ENCODE assay signal across 1 cellular context in the genomic region with DNA sequence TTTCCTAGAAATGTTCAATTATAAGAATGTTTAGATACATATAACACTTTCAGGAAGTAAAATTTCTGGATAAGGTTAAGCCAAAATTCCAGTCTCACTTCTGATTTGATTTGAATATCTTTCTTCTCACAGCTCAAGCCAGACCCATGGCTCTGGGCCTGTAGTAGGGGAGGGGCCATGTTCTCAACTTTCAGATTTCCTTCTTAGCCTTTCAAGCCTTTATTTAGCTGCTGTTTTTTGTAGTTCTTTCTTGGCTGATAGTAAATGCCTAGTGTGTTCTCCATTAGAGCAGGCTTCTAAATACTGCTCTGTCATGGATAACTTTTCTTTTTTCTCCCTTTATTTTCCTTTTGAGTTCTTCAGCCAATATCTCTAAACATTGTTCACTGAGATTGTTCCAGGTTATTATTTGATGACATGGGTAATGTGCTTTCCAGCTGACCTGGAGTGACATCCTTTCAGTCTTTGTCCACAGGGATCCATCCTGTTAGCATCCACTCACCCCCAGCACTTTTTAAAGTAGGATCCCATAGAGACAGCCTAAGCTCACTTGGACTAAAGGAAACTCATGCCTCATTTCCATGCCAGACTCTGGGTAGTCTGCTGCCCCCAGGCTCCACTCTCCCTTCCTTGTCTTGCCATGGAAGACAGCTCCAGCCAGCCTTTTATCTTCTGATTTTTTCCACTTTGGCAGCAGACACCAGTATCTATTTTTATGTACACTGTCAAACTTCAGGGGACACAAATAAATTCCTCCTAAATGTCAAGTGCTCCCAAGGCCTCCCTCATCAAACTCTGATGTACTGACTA.
TF ChIP-seq lines count a peak whose summit lies in the region.

No MANE protein-coding gene starts in this region.

TF ChIP-seq in GM23338, 12 proteins besides CTCF, POLR2A, EP300 and RAD21:
- TF ChIP-seq, protein P1, sequence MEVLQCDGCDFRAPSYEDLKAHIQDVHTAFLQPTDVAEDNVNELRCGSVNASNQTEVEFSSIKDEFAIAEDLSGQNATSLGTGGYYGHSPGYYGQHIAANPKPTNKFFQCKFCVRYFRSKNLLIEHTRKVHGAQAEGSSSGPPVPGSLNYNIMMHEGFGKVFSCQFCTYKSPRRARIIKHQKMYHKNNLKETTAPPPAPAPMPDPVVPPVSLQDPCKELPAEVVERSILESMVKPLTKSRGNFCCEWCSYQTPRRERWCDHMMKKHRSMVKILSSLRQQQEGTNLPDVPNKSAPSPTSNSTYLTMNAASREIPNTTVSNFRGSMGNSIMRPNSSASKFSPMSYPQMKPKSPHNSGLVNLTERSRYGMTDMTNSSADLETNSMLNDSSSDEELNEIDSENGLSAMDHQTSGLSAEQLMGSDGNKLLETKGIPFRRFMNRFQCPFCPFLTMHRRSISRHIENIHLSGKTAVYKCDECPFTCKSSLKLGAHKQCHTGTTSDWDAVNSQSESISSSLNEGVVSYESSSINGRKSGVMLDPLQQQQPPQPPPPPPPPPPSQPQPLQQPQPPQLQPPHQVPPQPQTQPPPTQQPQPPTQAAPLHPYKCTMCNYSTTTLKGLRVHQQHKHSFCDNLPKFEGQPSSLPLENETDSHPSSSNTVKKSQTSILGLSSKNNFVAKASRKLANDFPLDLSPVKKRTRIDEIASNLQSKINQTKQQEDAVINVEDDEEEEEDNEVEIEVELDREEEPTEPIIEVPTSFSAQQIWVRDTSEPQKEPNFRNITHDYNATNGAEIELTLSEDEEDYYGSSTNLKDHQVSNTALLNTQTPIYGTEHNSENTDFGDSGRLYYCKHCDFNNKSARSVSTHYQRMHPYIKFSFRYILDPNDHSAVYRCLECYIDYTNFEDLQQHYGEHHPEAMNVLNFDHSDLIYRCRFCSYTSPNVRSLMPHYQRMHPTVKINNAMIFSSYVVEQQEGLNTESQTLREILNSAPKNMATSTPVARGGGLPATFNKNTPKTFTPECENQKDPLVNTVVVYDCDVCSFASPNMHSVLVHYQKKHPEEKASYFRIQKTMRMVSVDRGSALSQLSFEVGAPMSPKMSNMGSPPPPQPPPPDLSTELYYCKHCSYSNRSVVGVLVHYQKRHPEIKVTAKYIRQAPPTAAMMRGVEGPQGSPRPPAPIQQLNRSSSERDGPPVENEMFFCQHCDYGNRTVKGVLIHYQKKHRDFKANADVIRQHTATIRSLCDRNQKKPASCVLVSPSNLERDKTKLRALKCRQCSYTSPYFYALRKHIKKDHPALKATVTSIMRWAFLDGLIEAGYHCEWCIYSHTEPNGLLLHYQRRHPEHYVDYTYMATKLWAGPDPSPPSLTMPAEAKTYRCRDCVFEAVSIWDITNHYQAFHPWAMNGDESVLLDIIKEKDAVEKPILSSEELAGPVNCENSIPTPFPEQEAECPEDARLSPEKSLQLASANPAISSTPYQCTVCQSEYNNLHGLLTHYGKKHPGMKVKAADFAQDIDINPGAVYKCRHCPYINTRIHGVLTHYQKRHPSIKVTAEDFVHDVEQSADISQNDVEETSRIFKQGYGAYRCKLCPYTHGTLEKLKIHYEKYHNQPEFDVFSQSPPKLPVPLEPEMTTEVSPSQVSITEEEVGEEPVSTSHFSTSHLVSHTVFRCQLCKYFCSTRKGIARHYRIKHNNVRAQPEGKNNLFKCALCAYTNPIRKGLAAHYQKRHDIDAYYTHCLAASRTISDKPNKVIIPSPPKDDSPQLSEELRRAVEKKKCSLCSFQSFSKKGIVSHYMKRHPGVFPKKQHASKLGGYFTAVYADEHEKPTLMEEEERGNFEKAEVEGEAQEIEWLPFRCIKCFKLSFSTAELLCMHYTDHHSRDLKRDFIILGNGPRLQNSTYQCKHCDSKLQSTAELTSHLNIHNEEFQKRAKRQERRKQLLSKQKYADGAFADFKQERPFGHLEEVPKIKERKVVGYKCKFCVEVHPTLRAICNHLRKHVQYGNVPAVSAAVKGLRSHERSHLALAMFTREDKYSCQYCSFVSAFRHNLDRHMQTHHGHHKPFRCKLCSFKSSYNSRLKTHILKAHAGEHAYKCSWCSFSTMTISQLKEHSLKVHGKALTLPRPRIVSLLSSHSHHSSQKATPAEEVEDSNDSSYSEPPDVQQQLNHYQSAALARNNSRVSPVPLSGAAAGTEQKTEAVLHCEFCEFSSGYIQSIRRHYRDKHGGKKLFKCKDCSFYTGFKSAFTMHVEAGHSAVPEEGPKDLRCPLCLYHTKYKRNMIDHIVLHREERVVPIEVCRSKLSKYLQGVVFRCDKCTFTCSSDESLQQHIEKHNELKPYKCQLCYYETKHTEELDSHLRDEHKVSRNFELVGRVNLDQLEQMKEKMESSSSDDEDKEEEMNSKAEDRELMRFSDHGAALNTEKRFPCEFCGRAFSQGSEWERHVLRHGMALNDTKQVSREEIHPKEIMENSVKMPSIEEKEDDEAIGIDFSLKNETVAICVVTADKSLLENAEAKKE (CRISPR knock-in tag; IDR thresholded peaks at IDR 0.05) = no peak
- no peak for TF ChIP-seq POLR2AphosphoS5 (IDR thresholded peaks at IDR 0.05; ENCODE audit: low read depth)
- TF ChIP-seq EZH2phosphoT487 (IDR thresholded peaks at IDR 0.05; ENCODE audit: unreplicated experiment) = no peak
- no peak for TF ChIP-seq EZH2 (IDR thresholded peaks at IDR 0.05; ENCODE audit: low read depth, unreplicated experiment)
- TF ChIP-seq, protein P2, sequence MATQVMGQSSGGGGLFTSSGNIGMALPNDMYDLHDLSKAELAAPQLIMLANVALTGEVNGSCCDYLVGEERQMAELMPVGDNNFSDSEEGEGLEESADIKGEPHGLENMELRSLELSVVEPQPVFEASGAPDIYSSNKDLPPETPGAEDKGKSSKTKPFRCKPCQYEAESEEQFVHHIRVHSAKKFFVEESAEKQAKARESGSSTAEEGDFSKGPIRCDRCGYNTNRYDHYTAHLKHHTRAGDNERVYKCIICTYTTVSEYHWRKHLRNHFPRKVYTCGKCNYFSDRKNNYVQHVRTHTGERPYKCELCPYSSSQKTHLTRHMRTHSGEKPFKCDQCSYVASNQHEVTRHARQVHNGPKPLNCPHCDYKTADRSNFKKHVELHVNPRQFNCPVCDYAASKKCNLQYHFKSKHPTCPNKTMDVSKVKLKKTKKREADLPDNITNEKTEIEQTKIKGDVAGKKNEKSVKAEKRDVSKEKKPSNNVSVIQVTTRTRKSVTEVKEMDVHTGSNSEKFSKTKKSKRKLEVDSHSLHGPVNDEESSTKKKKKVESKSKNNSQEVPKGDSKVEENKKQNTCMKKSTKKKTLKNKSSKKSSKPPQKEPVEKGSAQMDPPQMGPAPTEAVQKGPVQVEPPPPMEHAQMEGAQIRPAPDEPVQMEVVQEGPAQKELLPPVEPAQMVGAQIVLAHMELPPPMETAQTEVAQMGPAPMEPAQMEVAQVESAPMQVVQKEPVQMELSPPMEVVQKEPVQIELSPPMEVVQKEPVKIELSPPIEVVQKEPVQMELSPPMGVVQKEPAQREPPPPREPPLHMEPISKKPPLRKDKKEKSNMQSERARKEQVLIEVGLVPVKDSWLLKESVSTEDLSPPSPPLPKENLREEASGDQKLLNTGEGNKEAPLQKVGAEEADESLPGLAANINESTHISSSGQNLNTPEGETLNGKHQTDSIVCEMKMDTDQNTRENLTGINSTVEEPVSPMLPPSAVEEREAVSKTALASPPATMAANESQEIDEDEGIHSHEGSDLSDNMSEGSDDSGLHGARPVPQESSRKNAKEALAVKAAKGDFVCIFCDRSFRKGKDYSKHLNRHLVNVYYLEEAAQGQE (IDR thresholded peaks at IDR 0.05; ENCODE audit: unreplicated experiment) = no peak
- no peak for TF ChIP-seq NANOG (IDR thresholded peaks at IDR 0.05; ENCODE audit: borderline replicate concordance)
